In the genomic region with DNA sequence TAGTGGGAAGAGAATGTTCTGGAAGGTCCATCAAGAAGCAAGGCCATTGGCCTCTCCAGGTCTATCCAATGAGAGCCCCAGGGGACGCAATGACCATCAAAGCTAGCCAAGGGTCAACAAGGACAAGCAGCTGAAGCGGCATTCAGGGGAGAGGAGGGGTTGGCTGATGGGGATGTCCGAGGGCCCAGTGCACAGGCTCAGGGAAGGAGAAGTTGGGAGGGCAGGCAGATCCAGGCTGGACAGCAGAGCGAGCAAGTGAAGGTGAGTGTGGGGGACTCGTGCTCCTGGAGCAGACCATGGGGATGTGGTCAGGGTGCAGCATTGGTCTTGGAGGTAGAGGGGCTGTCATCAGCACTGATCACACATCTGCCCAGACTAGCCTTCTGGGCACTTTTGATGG, we compare ENCODE assay signal across 22 cellular contexts.
DNase-seq lines count a peak whose midpoint lies in the region; ATAC-seq and TF ChIP-seq lines count a peak whose summit lies in the region.
"Had no signal": no experiment of that assay in that cellular context is flagged by ENCODE, and none has a peak within 500 bp of the region (broad histone marks: within the 10 kb centered on the region; RNA-seq: fewer than 3 reads in every experiment).

No MANE protein-coding gene starts in this region.

- DNase-seq in IMR-90 (no peak), coronary artery (ENCODE audit: low spot score) (peak; percentile 66), lung (ENCODE audit: low spot score) (peak; percentile 11), GM10248 (ENCODE audit: extremely low spot score) (no peak), NCI-H774 (lab: John Stamatoyannopoulos, UW) (no peak)
- DNase-seq: 8988T; ACHN; BE2C; C1 segment of cervical spinal cord; CD4-positive, alpha-beta memory T cell; CD4-positive, CD25-positive, alpha-beta regulatory T cell; CD8-positive, alpha-beta memory T cell; COR-L47; DMS 273 treated with DMSO at 0.1 percent for 48 hours; DMS153; DMS53; DMS79; DND-41; EL; GDM1 had no signal

- H3K27ac ChIP-seq in IMR-90 (ENCODE audit: insufficient read depth, low read length) = no peak overlapping the region
- no peak overlapping the region for H3K27ac ChIP-seq in coronary artery
- H3K27ac ChIP-seq in lung (ENCODE audit: low read depth in 1 of 2, low read length in 1 of 2) = no peak overlapping the region
- H3K27ac ChIP-seq: BLaER1 had no signal

- H3K27me3 ChIP-seq in IMR-90 (ENCODE audit: control insufficient read depth, insufficient read depth, low read length) (no peaks in the 10 kb centered on the region), lung (ENCODE audit: control insufficient read depth, insufficient read depth) (no peaks in the 10 kb centered on the region)
- H3K27me3 ChIP-seq: BE2C, BLaER1 had no signal

- TF ChIP-seq POLR2A in IMR-90 (IDR thresholded peaks at IDR 0.05; ENCODE audit: low read depth, low read length) = no peak

- H3K14ac ChIP-seq in IMR-90 (replicated peaks; ENCODE audit: low read depth, low read length) = no peak overlapping the region

- no peak for ATAC-seq in IMR-90 (ENCODE audit: low read depth)
- ATAC-seq in lung (ENCODE audit: insufficient read depth, low FRiP score) = no peak
- no peak for ATAC-seq in HG03097 (IDR thresholded peaks at IDR 0.05; ENCODE audit: low FRiP score, unreplicated experiment)

- POLR2A ChIA-PET in IMR-90 (lab: Charles Lee; ENCODE audit: unreplicated experiment) (no interaction called here), GM10248 (lab: Yijun Ruan, JAX) (no interaction called here)

- H2AK9ac ChIP-seq in IMR-90 (replicated peaks; ENCODE audit: low read depth, low read length, poor library complexity) = no peak overlapping the region

- no peak overlapping the region for H2BK5ac ChIP-seq in IMR-90 (ENCODE audit: low read depth, low read length, poor library complexity, severe bottlenecking)

- intact Hi-C loops in IMR-90 (cut with micrococcal nuclease) = no loop called here

- no peak overlapping the region for H2BK15ac ChIP-seq in IMR-90 (ENCODE audit: low read depth, low read length)

- H3K9me3 ChIP-seq in IMR-90 (ENCODE audit: control insufficient read depth, insufficient read depth, low read length) (peaks cover 38% of the 10 kb centered on the region), lung (ENCODE audit: control insufficient read depth in 2 of 2, insufficient read depth in 1 of 2, low read length in 1 of 2) (peaks cover 3 to 10% of the 10 kb centered on the region in 2 donors)
- H3K9me3 ChIP-seq: BE2C, BLaER1 had no signal

- CTCF ChIA-PET in IMR-90 (lab: Yijun Ruan, JAX) = no interaction called here
- CTCF ChIA-PET in GM10248 (lab: Yijun Ruan, JAX) = no interaction called here

- H2BK120ac ChIP-seq in IMR-90 (ENCODE audit: low read depth, low read length) = no peak overlapping the region

- in situ Hi-C loops in IMR-90 (cut with MboI; ENCODE audit: low sequenced_read_pairs) = no loop called here

- no peaks in the 10 kb centered on the region for H3K9me1 ChIP-seq in IMR-90 (ENCODE audit: insufficient read depth, low read length)

- H3K4ac ChIP-seq in IMR-90 (ENCODE audit: low read depth, low read length) = no peak overlapping the region

- H2AFZ ChIP-seq in IMR-90 (replicated peaks; ENCODE audit: low read length, poor library complexity) = peak overlapping the region; percentile 32

- H3K4me3 ChIP-seq in IMR-90 (ENCODE audit: insufficient read depth, low read depth, low read length) = no peak overlapping the region
- H3K4me3 ChIP-seq in coronary artery = no peak overlapping the region
- no peak overlapping the region for H3K4me3 ChIP-seq in lung
- H3K4me3 ChIP-seq: BLaER1 had no signal

- dilution Hi-C loops in IMR-90 (cut with HindIII; ENCODE audit: low sequenced_read_pairs, unreplicated experiment) = no loop called here

- no TSS peak for BruUV-seq in IMR-90 (replicated peaks; lab: Mats Ljungman, UMichigan)

- H4K20me1 ChIP-seq in IMR-90 (ENCODE audit: insufficient read depth, low read length) = no peaks in the 10 kb centered on the region
- H4K20me1 ChIP-seq: BLaER1 had no signal

- TF ChIP-seq RAD21 in IMR-90 (IDR thresholded peaks at IDR 0.05; ENCODE audit: low read length) = no peak

- no peak overlapping the region for H2AK5ac ChIP-seq in IMR-90 (ENCODE audit: low read depth, low read length)

- no peaks in the 10 kb centered on the region for H3K79me1 ChIP-seq in IMR-90 (ENCODE audit: low read depth in 1 of 2, low read length in 2 of 2)

- no peak overlapping the region for H2BK20ac ChIP-seq in IMR-90 (ENCODE audit: low read depth, low read length)

- H3K4me2 ChIP-seq in IMR-90 (ENCODE audit: low read depth, low read length) = no peak overlapping the region
- H3K4me2 ChIP-seq: BLaER1 had no signal

- H3K4me1 ChIP-seq in IMR-90 (ENCODE audit: control insufficient read depth, insufficient read depth, low read length) (no peaks in the 10 kb centered on the region), lung (ENCODE audit: control insufficient read depth in 2 of 2, insufficient read depth in 2 of 2, low read length in 2 of 2) (no peaks in the 10 kb centered on the region)
- H3K4me1 ChIP-seq: BE2C had no signal

- H3K23ac ChIP-seq in IMR-90 (ENCODE audit: low read depth, low read length) = no peak overlapping the region

- no peak overlapping the region for H3K56ac ChIP-seq in IMR-90 (ENCODE audit: extremely low read depth, insufficient read depth, low read length)

- H3K9ac ChIP-seq in IMR-90 (ENCODE audit: low read depth, low read length) = no peak overlapping the region
- H3K9ac ChIP-seq: BLaER1 had no signal

- no peak for TF ChIP-seq CTCF in IMR-90 (conservative IDR thresholded peaks at IDR 0.05; ENCODE audit: low read depth, low read length)
- TF ChIP-seq CTCF in coronary artery (IDR thresholded peaks at IDR 0.05) = no peak
- no peak for TF ChIP-seq CTCF in lung (IDR thresholded peaks at IDR 0.05; ENCODE audit: control extremely low read depth, extremely low read depth)
- no peak for TF ChIP-seq CTCF in GM10248 (IDR thresholded peaks at IDR 0.05; ENCODE audit: control extremely low read depth, extremely low read depth, low read depth, missing control alignments)

- no peak overlapping the region for H3K18ac ChIP-seq in IMR-90 (ENCODE audit: low read depth, low read length)

- no peak overlapping the region for H4K5ac ChIP-seq in IMR-90 (ENCODE audit: low read depth, low read length)

- no peak overlapping the region for H4K91ac ChIP-seq in IMR-90 (ENCODE audit: insufficient read depth, low read depth, low read length)

- WGBS in IMR-90 (ENCODE audit: extremely low coverage in 2 of 2, insufficient read length in 1 of 2), 2 experiments = 20% methylated on average over 1 of the region's 5 CpGs; no CpG with 5 or more reads in 1 of the 2 experiments
- 79 to 83% methylated on average over 5 of the region's 5 CpGs for WGBS in lung, 2 donors

- H3K36me3 ChIP-seq in IMR-90 (ENCODE audit: control insufficient read depth, insufficient read depth, low read length) (no peaks in the 10 kb centered on the region), lung (ENCODE audit: control insufficient read depth in 2 of 2, insufficient read depth in 2 of 2, low read length in 2 of 2) (no peaks in the 10 kb centered on the region)
- H3K36me3 ChIP-seq: BE2C, BLaER1 had no signal

- no peak overlapping the region for H4K8ac ChIP-seq in IMR-90 (ENCODE audit: low read depth in 2 of 2, low read length in 2 of 2)

TF ChIP-seq in IMR-90, 13 proteins besides CTCF, POLR2A, EP300 and RAD21:
- no peak for TF ChIP-seq CEBPB (IDR thresholded peaks at IDR 0.05; ENCODE audit: low read depth, low read length)
- no peak for TF ChIP-seq MXI1 (IDR thresholded peaks at IDR 0.05; ENCODE audit: borderline replicate concordance, low read depth, low read length)

Comparison
In these comparisons a context has a peak if more than half of its experiments do, and no peak if none do; other contexts are left out.
1. DNase-seq: peak in coronary artery (single experiment) and lung (single experiment); none in IMR-90 (single experiment), GM10248 (single experiment) and NCI-H774 (single experiment).